Comparison of ENCODE assay signal across 23 cellular contexts in the genomic region with DNA sequence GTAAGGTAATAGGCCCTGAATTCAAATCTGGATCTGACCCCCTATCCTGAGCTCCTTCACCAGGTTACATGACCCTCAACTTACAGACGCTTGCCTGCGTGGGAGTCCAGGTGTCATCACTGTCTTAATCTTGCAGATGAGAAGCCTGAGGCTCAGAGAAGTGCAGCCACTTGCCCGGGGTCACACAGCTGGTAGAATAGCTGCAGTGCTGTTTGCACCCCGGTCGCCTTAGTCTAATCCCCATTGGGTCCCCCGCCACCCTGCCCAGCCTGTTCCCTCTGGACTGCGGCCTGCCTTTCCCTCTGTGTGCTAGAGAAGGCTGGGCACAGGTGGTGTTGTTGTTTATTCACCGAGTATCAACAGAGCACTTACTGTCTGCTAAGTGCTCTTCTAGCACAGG.
A peak's percentile ranks its signal among the peaks of the same experiment; 100 is the strongest.
DNase-seq lines count a peak whose midpoint lies in the region; ATAC-seq, FAIRE-seq and TF ChIP-seq lines count a peak whose summit lies in the region.
"Had no signal": no experiment of that assay in that cellular context is flagged by ENCODE, and none has a peak within 500 bp of the region (broad histone marks: within the 10 kb centered on the region; RNA-seq: fewer than 3 reads in every experiment).

No MANE protein-coding gene starts in this region.

- H3K36me3 ChIP-seq in K562 (ENCODE audit: control insufficient read depth, insufficient read depth, low read length), result no peaks in the 10 kb centered on the region
- H3K36me3 ChIP-seq in neural progenitor cell, result no peaks in the 10 kb centered on the region

- H3K9me3 Mint-ChIP-seq in neural progenitor cell, result peaks cover 4% of the 10 kb centered on the region
- H3K9me3 Mint-ChIP-seq in endothelial cell (ENCODE audit: unreplicated experiment), result no peaks in the 10 kb centered on the region
- H3K9me3 Mint-ChIP-seq: CD8-positive, alpha-beta T cell had no signal

- H4K20me1 ChIP-seq in K562 (replicated peaks; ENCODE audit: control insufficient read depth, insufficient read depth, low read length) (no peaks in the 10 kb centered on the region; the same call in 1 of the 2 replicates), neural progenitor cell (ENCODE audit: low read depth) (no peaks in the 10 kb centered on the region)
- H4K20me1 ChIP-seq: BLaER1 had no signal

- peak; percentile 27 for DNase-seq in activated effector memory CD4-positive, alpha-beta T cell treated with anti-CD3 and anti-CD28 coated beads, Interleukin-2, amount 50 U/mL, for 16 hours
- DNase-seq in activated effector memory CD4-positive, alpha-beta T cell treated with Interleukin-2 at 50 U/mL for 16 hours, result no peak
- DNase-seq in K562 (ENCODE audit: extremely low read depth in 1 of 4, low spot score in 3 of 4), result no peak
- DNase-seq in neural progenitor cell (ENCODE audit: low spot score), result no peak
- DNase-seq in urothelium cell line (ENCODE audit: low spot score), result no peak
- DNase-seq in endothelial cell (ENCODE audit: low spot score), result no peak
- no peak for DNase-seq in activated CD8-positive, alpha-beta memory T cell treated with anti-CD3 and anti-CD28 coated beads, Interleukin-2, amount 50 U/mL, for 4 hours
- no peak for DNase-seq in DMS79 (lab: John Stamatoyannopoulos, UW)
- DNase-seq: Caco-2; CD4-positive, CD25-positive, alpha-beta regulatory T cell; CD8-positive, alpha-beta T cell; DMS153; EL; GDM1; H9 had no signal

- intact Hi-C loops in K562 (cut with micrococcal nuclease), result no loop called here

- H3K9ac ChIP-seq in K562 (ENCODE audit: insufficient read depth in 1 of 2, low read depth in 2 of 2, low read length in 2 of 2) (no peak overlapping the region), neural progenitor cell (no peak overlapping the region)
- H3K9ac ChIP-seq: BLaER1 had no signal

- CTCF ChIA-PET in K562 (lab: Yijun Ruan, JAX; ENCODE audit: low intra/inter-chr PET ratio), result no interaction called here

- H3K27ac Mint-ChIP-seq in neural progenitor cell (peak overlapping the region; percentile 50), endothelial cell (ENCODE audit: unreplicated experiment) (no peak overlapping the region)
- H3K27ac Mint-ChIP-seq: B cell; CD8-positive, alpha-beta T cell; GM23338 had no signal

- H3K36me3 Mint-ChIP-seq in neural progenitor cell, result peaks cover 2% of the 10 kb centered on the region
- peaks cover 51% of the 10 kb centered on the region for H3K36me3 Mint-ChIP-seq in endothelial cell (ENCODE audit: low read depth, unreplicated experiment)
- H3K36me3 Mint-ChIP-seq: CD4-positive, CD25-positive, alpha-beta regulatory T cell; CD8-positive, alpha-beta T cell had no signal

- no peak for FAIRE-seq in K562 (lab: Jason Lieb, UNC)
- FAIRE-seq in urothelium cell line (lab: Jason Lieb, UNC), result peak; percentile 13
- FAIRE-seq: A204.1, GM12878, GM19239 had no signal

- no peaks in the 10 kb centered on the region for H3K79me2 ChIP-seq in K562 (ENCODE audit: control insufficient read depth, insufficient read depth, low read length)
- H3K79me2 ChIP-seq in neural progenitor cell (ENCODE audit: low read depth), result no peaks in the 10 kb centered on the region

- H3K27ac ChIP-seq in K562 (ENCODE audit: extremely low read depth, low read depth, low read length), result no peak overlapping the region
- H3K27ac ChIP-seq in neural progenitor cell, result no peak overlapping the region
- H3K27ac ChIP-seq: 22Rv1, BLaER1, C4-2B had no signal

- H3K4me3 ChIP-seq in K562, result no peak overlapping the region
- H3K4me3 ChIP-seq in neural progenitor cell, result no peak overlapping the region
- H3K4me3 ChIP-seq: BLaER1, GM12878, GM23338 had no signal

- TF ChIP-seq RAD21 in K562 (CRISPR knock-in tag; conservative IDR thresholded peaks at IDR 0.05 in 1 of 2, IDR thresholded peaks at IDR 0.05 in 1 of 2), result no peak

- H2AFZ ChIP-seq in K562 (ENCODE audit: low read depth, low read length) (no peak overlapping the region), neural progenitor cell (replicated peaks) (no peak overlapping the region)
- H2AFZ ChIP-seq: GM23338 had no signal

- H3K4me3 Mint-ChIP-seq in neural progenitor cell (no peak overlapping the region), endothelial cell (ENCODE audit: unreplicated experiment) (no peak overlapping the region)
- H3K4me3 Mint-ChIP-seq: B cell; CD4-positive, CD25-positive, alpha-beta regulatory T cell; CD8-positive, alpha-beta T cell; GM23338; H9 had no signal

- H3K27me3 Mint-ChIP-seq in neural progenitor cell (ENCODE audit: insufficient read depth, low read depth) (peaks cover 8% of the 10 kb centered on the region), endothelial cell (ENCODE audit: unreplicated experiment) (peaks cover 13% of the 10 kb centered on the region)
- H3K27me3 Mint-ChIP-seq: B cell; CD4-positive, CD25-positive, alpha-beta regulatory T cell had no signal

- no peak for TF ChIP-seq EP300 in K562 (IDR thresholded peaks at IDR 0.05; ENCODE audit: low read length)

- no peaks in the 10 kb centered on the region for H3K4me1 ChIP-seq in K562 (replicated peaks in 1 of 2; ENCODE audit: control insufficient read depth in 2 of 2, insufficient read depth in 2 of 2, low read length in 2 of 2)
- no peaks in the 10 kb centered on the region for H3K4me1 ChIP-seq in neural progenitor cell
- H3K4me1 ChIP-seq: BLaER1, Caco-2 had no signal

- POLR2A ChIA-PET in K562 (lab: Yijun Ruan, JAX), result no interaction called here

- TF ChIP-seq POLR2A in K562 (conservative IDR thresholded peaks at IDR 0.05), result no peak

- BruUV-seq in K562 (replicated peaks; lab: Mats Ljungman, UMichigan), result no TSS peak

- no peaks in the 10 kb centered on the region for H3K9me1 ChIP-seq in K562 (ENCODE audit: control insufficient read depth, insufficient read depth, low read length)

- H3K4me2 ChIP-seq in K562 (ENCODE audit: insufficient read depth, low read length), result no peak overlapping the region
- no peak overlapping the region for H3K4me2 ChIP-seq in neural progenitor cell
- H3K4me2 ChIP-seq: BLaER1, GM23338 had no signal

- no peak for ATAC-seq in K562
- ATAC-seq: CD8-positive, alpha-beta T cell; GM12878 had no signal

- no peak for TF ChIP-seq CTCF in K562 (IDR thresholded peaks at IDR 0.05 in 2 of 3, conservative IDR thresholded peaks at IDR 0.05 in 1 of 3; ENCODE audit: insufficient read depth in 2 of 3, low read depth in 1 of 3, low read length in 3 of 3)
- TF ChIP-seq CTCF in neural progenitor cell (IDR thresholded peaks at IDR 0.05), result no peak
- TF ChIP-seq CTCF in endothelial cell (IDR thresholded peaks at IDR 0.05; ENCODE audit: unreplicated experiment), result no peak

- no peaks in the 10 kb centered on the region for H3K4me1 Mint-ChIP-seq in neural progenitor cell
- H3K4me1 Mint-ChIP-seq in endothelial cell (ENCODE audit: unreplicated experiment), result peaks cover 4% of the 10 kb centered on the region
- H3K4me1 Mint-ChIP-seq: B cell; CD4-positive, CD25-positive, alpha-beta regulatory T cell; GM23338 had no signal

- H3F3A ChIP-seq in neural progenitor cell (ENCODE audit: low read depth), result no peaks in the 10 kb centered on the region

- H3K9me3 ChIP-seq in K562 (replicated peaks; ENCODE audit: control insufficient read depth, insufficient read depth, low read depth, low read length) (no peaks in the 10 kb centered on the region), neural progenitor cell (ENCODE audit: low read depth) (no peaks in the 10 kb centered on the region)

- 5% methylated on average over 8 of the region's 8 CpGs for WGBS in K562 (ENCODE audit: insufficient coverage, low coverage, missing lambda C conversion rate)

- peaks cover 19 to 44% of the 10 kb centered on the region in 2 experiments; a peak in 4 of 5 replicates for H3K27me3 ChIP-seq in K562 (ENCODE audit: control insufficient read depth in 2 of 2, insufficient read depth in 2 of 2, low read length in 2 of 2)
- H3K27me3 ChIP-seq in neural progenitor cell, result no peaks in the 10 kb centered on the region
- H3K27me3 ChIP-seq: BLaER1 had no signal

- in situ Hi-C loops in K562 (cut with MboI), result no loop called here

TF ChIP-seq in K562, 482 proteins besides CTCF, POLR2A, EP300 and RAD21:
- TF ChIP-seq ZBTB34 (CRISPR knock-in tag; IDR thresholded peaks at IDR 0.05), result no peak
- TF ChIP-seq HMGN3 (IDR thresholded peaks at IDR 0.05; ENCODE audit: borderline replicate concordance, extremely low read depth, insufficient read length, low read depth, low read length), result no peak
- no peak for TF ChIP-seq ZFP36 (IDR thresholded peaks at IDR 0.05; ENCODE audit: low read depth, low read length, partially characterized antibody)
- TF ChIP-seq HEY1 (CRISPR knock-in tag; IDR thresholded peaks at IDR 0.05; ENCODE audit: borderline replicate concordance), result no peak
- TF ChIP-seq CEBPG (CRISPR knock-in tag; IDR thresholded peaks at IDR 0.05), result no peak
- TF ChIP-seq CEBPG (tag; conservative IDR thresholded peaks at IDR 0.05 in 1 of 2, IDR thresholded peaks at IDR 0.05 in 1 of 2), result no peak
- peak; percentile 2 for TF ChIP-seq RBM25 (IDR thresholded peaks at IDR 0.05; ENCODE audit: low read depth, low read length, severe bottlenecking)
- no peak for TF ChIP-seq ZFX (CRISPR knock-in tag; IDR thresholded peaks at IDR 0.05)
- TF ChIP-seq, protein P1, sequence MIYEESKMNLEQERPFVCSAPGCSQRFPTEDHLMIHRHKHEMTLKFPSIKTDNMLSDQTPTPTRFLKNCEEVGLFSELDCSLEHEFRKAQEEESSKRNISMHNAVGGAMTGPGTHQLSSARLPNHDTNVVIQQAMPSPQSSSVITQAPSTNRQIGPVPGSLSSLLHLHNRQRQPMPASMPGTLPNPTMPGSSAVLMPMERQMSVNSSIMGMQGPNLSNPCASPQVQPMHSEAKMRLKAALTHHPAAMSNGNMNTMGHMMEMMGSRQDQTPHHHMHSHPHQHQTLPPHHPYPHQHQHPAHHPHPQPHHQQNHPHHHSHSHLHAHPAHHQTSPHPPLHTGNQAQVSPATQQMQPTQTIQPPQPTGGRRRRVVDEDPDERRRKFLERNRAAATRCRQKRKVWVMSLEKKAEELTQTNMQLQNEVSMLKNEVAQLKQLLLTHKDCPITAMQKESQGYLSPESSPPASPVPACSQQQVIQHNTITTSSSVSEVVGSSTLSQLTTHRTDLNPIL (CRISPR knock-in tag; IDR thresholded peaks at IDR 0.05), result no peak
